Comparison of ENCODE assay signal across 19 cellular contexts in genomic region chr3:51519848-51520247, GRCh38.
"Had no signal": no experiment of that assay in that cellular context is flagged by ENCODE, and none has a peak within 500 bp of the region (broad histone marks: within the 10 kb centered on the region; RNA-seq: fewer than 3 reads in every experiment).

No MANE protein-coding gene starts in this region.

- H3K27ac ChIP-seq: colonic mucosa, foreskin keratinocyte, heart left ventricle, ovary, psoas muscle, sigmoid colon, skin epidermis, stomach had no signal

- ATAC-seq: foreskin keratinocyte; heart left ventricle; mucosa of descending colon; naive thymus-derived CD8-positive, alpha-beta T cell; psoas muscle had no signal

- H3K27me3 ChIP-seq: colonic mucosa, heart left ventricle, ovary, sigmoid colon, stomach had no signal

- H3K36me3 ChIP-seq: colonic mucosa, heart left ventricle, ovary, sigmoid colon, stomach had no signal

- DNase-seq: cerebellar nuclear complex; colonic mucosa; dermis blood vessel endothelial cell; erythroblast; foreskin keratinocyte; hippocampal formation; mucosa of descending colon; naive thymus-derived CD8-positive, alpha-beta T cell; nucleus accumbens; ovary; psoas muscle; retina; sigmoid colon; stimulated activated CD4-positive, alpha-beta T cell treated with anti-CD3 and anti-CD28 coated beads, Interleukin-12 subunit alpha, Interleukin-12 subunit beta, amount 100 ng/mL, for 4 hours; stimulated activated naive CD4-positive, alpha-beta T cell; stomach; trophoblast cell had no signal

- H3K9me3 ChIP-seq: colonic mucosa, heart left ventricle, mucosa of descending colon, ovary, psoas muscle, sigmoid colon, stomach had no signal

- H3K4me1 ChIP-seq: colonic mucosa, foreskin keratinocyte, heart left ventricle, psoas muscle, sigmoid colon, stomach had no signal

- H3K4me3 ChIP-seq: colonic mucosa, heart left ventricle, mucosa of descending colon, ovary, psoas muscle, sigmoid colon, skin epidermis, stomach had no signal
